In genomic region chr15:40161693-40162401, GRCh38 we compare ENCODE assay signal across 11 cellular contexts. TPM values are rescaled to one million over a fixed set of nuclear protein-coding genes. Genes with fewer than 3 reads are reported as not detected.
DNase-seq lines count a peak whose midpoint lies in the region; ATAC-seq and TF ChIP-seq lines count a peak whose summit lies in the region.
"Had no signal": no experiment of that assay in that cellular context is flagged by ENCODE, and none has a peak within 500 bp of the region (broad histone marks: within the 10 kb centered on the region; RNA-seq: fewer than 3 reads in every experiment).

No MANE protein-coding gene starts in this region.

- H3K4me3 ChIP-seq in KMS-11 (IDR thresholded peaks at IDR 0.05; ENCODE audit: insufficient read depth, low read depth, low read length), result no peak overlapping the region
- peak overlapping the region; percentile 78 to 89 for H3K4me3 ChIP-seq in cardiac fibroblast (replicated peaks in 1 of 2; ENCODE audit: low read depth in 2 of 2, low read length in 2 of 2)
- peak overlapping the region; percentile 83 for H3K4me3 ChIP-seq in muscle layer of duodenum (ENCODE audit: low read depth in 1 of 2, low read length in 2 of 2)
- peak overlapping the region in 1 of 2 donors; percentile 58 for H3K4me3 ChIP-seq in testis

- DNase-seq in cardiac fibroblast (ENCODE audit: low read depth in 2 of 2) (peak in 1 of 2 donors; percentile 3), osteocyte (ENCODE audit: extremely low spot score, unreplicated experiment) (no peak), testis (no peak)
- DNase-seq: activated CD4-positive, alpha-beta T cell treated with anti-CD3 and anti-CD28 coated beads for 36 hours; anterior cingulate cortex; NCI-H510A had no signal

- peaks cover 2% of the 10 kb centered on the region for H3K36me3 Mint-ChIP-seq in osteocyte (ENCODE audit: unreplicated experiment)

- no peak overlapping the region for H2AFZ ChIP-seq in KMS-11 (ENCODE audit: low read depth)

- peak overlapping the region; percentile 76 for H3K4me2 ChIP-seq in KMS-11

- no peak overlapping the region for H3K27ac Mint-ChIP-seq in osteocyte (ENCODE audit: unreplicated experiment)
- H3K27ac Mint-ChIP-seq: activated CD4-positive, alpha-beta T cell treated with anti-CD3 and anti-CD28 coated beads for 36 hours had no signal

- H3K27me3 ChIP-seq in KMS-11 (ENCODE audit: insufficient read depth, low read depth) (no peaks in the 10 kb centered on the region), muscle layer of duodenum (ENCODE audit: low read depth, low read length) (no peaks in the 10 kb centered on the region), testis (no peaks in the 10 kb centered on the region)

- H3K4me1 Mint-ChIP-seq in osteocyte (ENCODE audit: unreplicated experiment), result peaks cover 1% of the 10 kb centered on the region

- H3K79me2 ChIP-seq in KMS-11 (ENCODE audit: insufficient read depth, low read depth), result peaks cover 58% of the 10 kb centered on the region

- peak overlapping the region; percentile 72 for H3K9ac ChIP-seq in KMS-11

- no peaks in the 10 kb centered on the region; the same call in 1 of the 2 replicates for H4K20me1 ChIP-seq in KMS-11 (ENCODE audit: insufficient read depth)

- no peak overlapping the region for H3K4me3 Mint-ChIP-seq in osteocyte (ENCODE audit: unreplicated experiment)
- H3K4me3 Mint-ChIP-seq: activated CD4-positive, alpha-beta T cell treated with anti-CD3 and anti-CD28 coated beads for 36 hours had no signal

- H3K9me3 ChIP-seq in muscle layer of duodenum (ENCODE audit: control insufficient read depth in 1 of 2, low read length in 2 of 2), result no peaks in the 10 kb centered on the region
- no peaks in the 10 kb centered on the region for H3K9me3 ChIP-seq in testis

- TF ChIP-seq CTCF in C4-2B (conservative IDR thresholded peaks at IDR 0.05) (no peak), KMS-11 (conservative IDR thresholded peaks at IDR 0.05; ENCODE audit: low read depth, low read length) (no peak), cardiac fibroblast (IDR thresholded peaks at IDR 0.05; ENCODE audit: low read depth, low read length) (no peak), osteocyte (IDR thresholded peaks at IDR 0.05) (no peak), testis (IDR thresholded peaks at IDR 0.05) (no peak)

- H3K27me3 Mint-ChIP-seq in osteocyte (ENCODE audit: unreplicated experiment), result no peaks in the 10 kb centered on the region
- H3K27me3 Mint-ChIP-seq: activated CD4-positive, alpha-beta T cell treated with anti-CD3 and anti-CD28 coated beads for 36 hours had no signal

- H3K9me3 Mint-ChIP-seq in osteocyte (ENCODE audit: unreplicated experiment), result no peaks in the 10 kb centered on the region

- H3K27ac ChIP-seq in C4-2B (peak overlapping the region; percentile 89), KMS-11 (peak overlapping the region; percentile 61), muscle layer of duodenum (ENCODE audit: low read length) (no peak overlapping the region), testis (no peak overlapping the region)

- H3K36me3 ChIP-seq in KMS-11 (ENCODE audit: insufficient read depth), result peaks cover 11% of the 10 kb centered on the region
- H3K36me3 ChIP-seq in muscle layer of duodenum (ENCODE audit: control insufficient read depth in 1 of 2, insufficient read depth in 2 of 2, low read length in 2 of 2), result no peaks in the 10 kb centered on the region
- no peaks in the 10 kb centered on the region for H3K36me3 ChIP-seq in testis (ENCODE audit: low read depth, missing control alignments)

- 3% methylated on average over 2 of the region's 2 CpGs for WGBS in testis, 2 donors

- no peak for TF ChIP-seq POLR2A in testis (IDR thresholded peaks at IDR 0.05)

- ATAC-seq in HG02884 (IDR thresholded peaks at IDR 0.05; ENCODE audit: unreplicated experiment) (no peak), HG03432 (IDR thresholded peaks at IDR 0.05; ENCODE audit: unreplicated experiment) (no peak)

- H3K4me1 ChIP-seq in KMS-11 (ENCODE audit: low read depth, poor library complexity, severe bottlenecking) (peaks cover 25% of the 10 kb centered on the region), muscle layer of duodenum (ENCODE audit: control insufficient read depth in 1 of 2, insufficient read depth in 2 of 2, low read length in 2 of 2) (peaks cover 4 to 14% of the 10 kb centered on the region in 2 donors), testis (no peaks in the 10 kb centered on the region)

- intact Hi-C loops in testis (cut with DNase I; ENCODE audit: low total_unique reads), result no loop called here

RNA-seq across cellular contexts. Expression of gene BUB1B, which starts 1.0 kb away (rescaled TPM):
- total RNA-seq in osteocyte (8.0 and 8.5 TPM in 2 replicates), testis (10 to 100 TPM; 38.6 to 66.2 TPM)
- polyA plus RNA-seq in testis (ENCODE audit: insufficient read depth, low read depth, low replicate concordance), result 53.9 TPM

RNA-seq across cellular contexts. Expression of gene BMF, which starts 53.2 kb away (rescaled TPM):
- total RNA-seq in osteocyte, result 39.3 and 46.6 TPM in 2 replicates
- total RNA-seq in testis, result 1 to 10 TPM; 6.9 to 7.7 TPM
- polyA plus RNA-seq in testis (ENCODE audit: insufficient read depth, low read depth, low replicate concordance), result 4.9 TPM

Comparison
In these comparisons a context has a peak if more than half of its experiments do, and no peak if none do; other contexts are left out.
1. H3K27ac ChIP-seq: peak in C4-2B (single experiment) and KMS-11 (single experiment); none in muscle layer of duodenum (single experiment) and testis (0 of 2).